Comparison of ENCODE assay signal across 8 cellular contexts in genomic region chr4:52711834-52712171, GRCh38. TPM values are rescaled to one million over a fixed set of nuclear protein-coding genes. Genes with fewer than 3 reads are reported as not detected.
DNase-seq lines count a peak whose midpoint lies in the region; ATAC-seq, FAIRE-seq and TF ChIP-seq lines count a peak whose summit lies in the region.

No MANE protein-coding gene starts in this region.

- H3K4me3 Mint-ChIP-seq in activated B cell treated with CpG ODN at 0.5 μM for 24 hours = peak overlapping the region; percentile 92

- H3K36me3 ChIP-seq in kidney (ENCODE audit: control insufficient read depth in 1 of 2, insufficient read depth in 2 of 2, low read length in 2 of 2) (peaks cover 3 to 20% of the 10 kb centered on the region in 2 donors), small intestine (ENCODE audit: control insufficient read depth in 2 of 2, insufficient read depth in 2 of 2, low read length in 2 of 2) (peaks cover 0 to 1% of the 10 kb centered on the region in 2 donors)

- 21 to 27% (median 26%) methylated on average over 9 of the region's 9 CpGs for WGBS in small intestine, 3 donors

- peak overlapping the region; percentile 55 to 56 for H3K4me3 ChIP-seq in kidney (ENCODE audit: low read length in 2 of 2)
- no peak overlapping the region for H3K4me3 ChIP-seq in small intestine (ENCODE audit: low read depth in 1 of 2, low read length in 2 of 2)

- no peak overlapping the region for H3K9ac ChIP-seq in kidney (ENCODE audit: low read length in 2 of 2)

- H3K36me3 Mint-ChIP-seq in activated B cell treated with CpG ODN at 0.5 μM for 24 hours (ENCODE audit: low read depth) = peaks cover 41% of the 10 kb centered on the region

- peaks cover 64% of the 10 kb centered on the region for H3K4me1 Mint-ChIP-seq in activated B cell treated with CpG ODN at 0.5 μM for 24 hours

- H3K9me3 Mint-ChIP-seq in activated B cell treated with CpG ODN at 0.5 μM for 24 hours = no peaks in the 10 kb centered on the region

- H3K27ac ChIP-seq in kidney (ENCODE audit: low read depth in 2 of 2, low read length in 2 of 2) = peak overlapping the region in 1 of 2 donors; percentile 12
- peak overlapping the region in 1 of 2 donors; percentile 27 for H3K27ac ChIP-seq in small intestine (ENCODE audit: low read depth in 1 of 2, low read length in 1 of 2)

- H3K9me3 ChIP-seq in kidney (ENCODE audit: control insufficient read depth in 1 of 2, low read length in 2 of 2) (no peaks in the 10 kb centered on the region), small intestine (ENCODE audit: control insufficient read depth, low read depth) (no peaks in the 10 kb centered on the region)

- ATAC-seq in HG02943 (IDR thresholded peaks at IDR 0.05; ENCODE audit: low read depth, unreplicated experiment) (peak; percentile 2), activated B cell treated with CpG ODN at 0.5 μM for 24 hours (ENCODE audit: low read depth) (peak; percentile 1)

- no peak for TF ChIP-seq CTCF in activated B cell treated with CpG ODN at 0.5 μM for 24 hours (IDR thresholded peaks at IDR 0.05)
- no peak for TF ChIP-seq CTCF in kidney (IDR thresholded peaks at IDR 0.05; ENCODE audit: borderline replicate concordance, extremely low read depth, insufficient read depth)

- H3K27me3 Mint-ChIP-seq in activated B cell treated with CpG ODN at 0.5 μM for 24 hours = no peaks in the 10 kb centered on the region

- intact Hi-C loops in activated B cell treated with CpG ODN at 0.5 μM for 24 hours (cut with micrococcal nuclease) = loop anchor here (1.0 to 2.0 kb wide), 8 partner anchors 10 to 1353 kb away; partner anchors contain the start of genes CHIC2, DCUN1D4, RASL11B and SPATA18
- intact Hi-C loops in kidney (cut with DNase I) = no loop called here

- H3K4me1 ChIP-seq in kidney (ENCODE audit: control insufficient read depth in 1 of 2, insufficient read depth in 1 of 2, low read depth in 1 of 2, low read length in 2 of 2) (peaks cover 13 to 18% of the 10 kb centered on the region in 2 donors), small intestine (ENCODE audit: control insufficient read depth in 2 of 2, insufficient read depth in 1 of 2, low read depth in 1 of 2, low read length in 1 of 2) (peaks cover 3 to 11% of the 10 kb centered on the region in 2 donors)

- CTCF ChIA-PET in activated B cell treated with CpG ODN at 0.5 μM for 24 hours (lab: Charles Lee) = interaction anchor here (0.6 to 2.3 kb wide), 3 partner anchors 10 to 124 kb away, joined by 3 to 7 read pairs (median 3); no protein-coding TSS in a partner anchor

- TF ChIP-seq POLR2A in erythroblast (IDR thresholded peaks at IDR 0.05; ENCODE audit: low read length) = no peak

- FAIRE-seq in kidney (lab: Jason Lieb, UNC) (no peak), small intestine (lab: Jason Lieb, UNC) (no peak)

- no peaks in the 10 kb centered on the region for H3K27me3 ChIP-seq in small intestine (ENCODE audit: control insufficient read depth in 2 of 2, insufficient read depth in 2 of 2, low read length in 2 of 2)

- peak overlapping the region; percentile 93 for H3K27ac Mint-ChIP-seq in activated B cell treated with CpG ODN at 0.5 μM for 24 hours

- peak; percentile 14 for DNase-seq in NCI-H82 (lab: John Stamatoyannopoulos, UW)
- no peak for DNase-seq in NCI-H82 treated with DMSO at 0.1 percent for 48 hours (lab: John Stamatoyannopoulos, UW; ENCODE audit: unreplicated experiment)
- DNase-seq in activated B cell treated with CpG ODN at 0.5 μM for 24 hours = no peak
- no peak for DNase-seq in kidney
- DNase-seq in NOMO-1 treated with DMSO at 0.1 percent for 48 hours (lab: John Stamatoyannopoulos, UW; ENCODE audit: unreplicated experiment) = no peak
- DNase-seq in erythroblast (lab: John Stamatoyannopoulos, UW) = no peak
- DNase-seq in small intestine = no peak

- POLR2A ChIA-PET in activated B cell treated with CpG ODN at 0.5 μM for 24 hours (lab: Charles Lee) = interaction anchor here (0.6 to 3.7 kb wide), 19 partner anchors 8 to 1036 kb away, joined by 3 to 130 read pairs (median 5); partner anchors contain the start of genes DCUN1D4, ERVMER34-1 and USP46

RNA-seq across cellular contexts. Expression of gene ERVMER34-1, which starts 39.4 kb away (rescaled TPM):
- total RNA-seq in activated B cell treated with CpG ODN at 0.5 μM for 24 hours (not detected in 2 replicates), kidney (1.8 TPM)
- polyA plus RNA-seq in kidney (ENCODE audit: insufficient read depth, low read depth, low replicate concordance) (4.2 TPM), small intestine (under 1 TPM in 2 of 3 donors, not detected in 1; 0.27 to 0.37 TPM)

RNA-seq across cellular contexts. Expression of gene USP46, which starts 52.7 kb away (rescaled TPM):
- total RNA-seq in activated B cell treated with CpG ODN at 0.5 μM for 24 hours (12.6 and 13.3 TPM in 2 replicates), kidney (16.9 TPM)
- polyA plus RNA-seq in kidney (ENCODE audit: insufficient read depth, low read depth, low replicate concordance) (8.2 TPM), small intestine (1 to 10 TPM; 2.2 to 4.2 (median 3.1) TPM)

Comparison
In these comparisons a context has a peak if more than half of its experiments do, and no peak if none do; other contexts are left out.
1. H3K4me3 ChIP-seq: peak in kidney (2 of 2); none in small intestine (0 of 2).